Comparison of ENCODE assay signal across 26 cellular contexts in the genomic region with DNA sequence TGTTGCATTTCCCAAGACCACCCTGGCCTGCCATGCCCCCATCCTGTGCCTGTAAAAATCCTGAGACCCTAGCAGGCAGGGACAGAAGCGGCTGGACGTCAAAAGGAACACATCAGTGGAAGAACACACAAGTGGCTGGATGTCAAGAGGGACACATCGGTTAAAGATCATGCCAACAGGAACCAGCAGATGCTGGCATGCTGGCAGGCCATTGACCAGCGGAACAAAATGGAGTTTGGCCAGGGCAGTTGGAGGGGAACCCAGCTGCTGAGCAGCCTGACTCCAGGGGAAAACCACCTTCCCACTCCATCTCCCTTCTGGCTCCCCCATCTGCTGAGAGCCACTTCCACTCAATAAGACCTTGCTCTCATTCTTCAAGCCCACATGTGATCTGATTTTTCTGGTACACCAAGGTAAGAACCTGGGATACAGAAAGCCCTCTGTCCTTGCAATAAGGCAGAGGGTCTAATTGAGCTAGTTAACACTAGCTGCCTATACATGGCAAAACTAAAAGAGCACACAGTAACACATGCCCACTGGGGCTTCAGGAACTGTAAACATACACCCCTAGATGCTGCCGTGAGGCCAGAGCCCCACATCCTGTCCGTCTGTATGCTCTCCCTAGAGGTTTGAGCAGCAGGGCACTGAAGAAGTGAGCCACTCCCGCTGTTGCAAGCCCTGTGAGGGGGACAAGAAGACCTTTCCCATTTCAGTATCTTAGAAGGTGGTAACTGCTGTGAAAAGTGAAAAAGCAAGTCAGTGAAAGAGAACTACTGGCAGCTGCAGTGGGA. TPM values are rescaled to one million over a fixed set of nuclear protein-coding genes. Genes with fewer than 3 reads are reported as not detected.
"Had no signal": no experiment of that assay in that cellular context is flagged by ENCODE, and none has a peak within 500 bp of the region (broad histone marks: within the 10 kb centered on the region; RNA-seq: fewer than 3 reads in every experiment).

No MANE protein-coding gene starts in this region.

- H3K9me3 ChIP-seq: esophagus muscularis mucosa, psoas muscle, right lobe of liver, stomach, thoracic aorta, transverse colon had no signal

- ATAC-seq: effector memory CD8-positive, alpha-beta T cell; left colon; left ventricle myocardium superior; natural killer cell treated with Interleukin-12 subunit alpha and Interleukin-12 subunit beta and Interleukin-15 and Interleukin-18, amount 100 ng/mL, for 72 hours; psoas muscle had no signal

- H3K4me1 ChIP-seq: esophagus muscularis mucosa, psoas muscle, transverse colon had no signal

- H3K4me3 Mint-ChIP-seq: dendritic cell treated with granulocyte-macrophage colony-stimulating factor and Interleukin-4, amounts not matched to agents 40 ng/mL and 50 ng/mL, for 4 days; effector memory CD8-positive, alpha-beta T cell; natural killer cell treated with Interleukin-12 subunit alpha and Interleukin-12 subunit beta and Interleukin-15 and Interleukin-18, amount 100 ng/mL, for 72 hours had no signal

- FAIRE-seq: colon had no signal

- H3K27me3 ChIP-seq: right lobe of liver, stomach, transverse colon had no signal

- H3K27ac Mint-ChIP-seq: dendritic cell treated with granulocyte-macrophage colony-stimulating factor and Interleukin-4, amounts not matched to agents 40 ng/mL and 50 ng/mL, for 4 days; effector memory CD8-positive, alpha-beta T cell; natural killer cell treated with Interleukin-12 subunit alpha and Interleukin-12 subunit beta and Interleukin-15 and Interleukin-18, amount 100 ng/mL, for 72 hours had no signal

- H3K4me3 ChIP-seq: esophagus muscularis mucosa, lung, psoas muscle, right lobe of liver, stomach, thoracic aorta, transverse colon had no signal

- H3K36me3 ChIP-seq: esophagus muscularis mucosa, right lobe of liver, stomach, thoracic aorta, transverse colon had no signal

- H3K27ac ChIP-seq: epithelial cell of prostate, esophagus muscularis mucosa, psoas muscle, right lobe of liver, stomach, thoracic aorta, transverse colon had no signal

- H3K36me3 Mint-ChIP-seq: natural killer cell treated with Interleukin-12 subunit alpha and Interleukin-12 subunit beta and Interleukin-15 and Interleukin-18, amount 100 ng/mL, for 72 hours had no signal

- H3K9me3 Mint-ChIP-seq: dendritic cell treated with granulocyte-macrophage colony-stimulating factor and Interleukin-4, amounts not matched to agents 40 ng/mL and 50 ng/mL, for 4 days; effector memory CD8-positive, alpha-beta T cell; natural killer cell treated with Interleukin-12 subunit alpha and Interleukin-12 subunit beta and Interleukin-15 and Interleukin-18, amount 100 ng/mL, for 72 hours had no signal

- DNase-seq: effector memory CD8-positive, alpha-beta T cell; left colon; left ventricle myocardium superior; mesenchymal stem cell; midbrain; psoas muscle; retina; stimulated activated CD4-positive, alpha-beta T cell treated with anti-CD3 and anti-CD28 coated beads, Interleukin-15, amount 100 ng/mL, for 24 hours; stimulated activated CD4-positive, alpha-beta T cell treated with anti-CD3 and anti-CD28 coated beads, Interleukin-1b, Interleukin-23, amount 100 ng/mL, for 48 hours; stimulated activated CD4-positive, alpha-beta T cell treated with anti-CD3 and anti-CD28 coated beads, Interleukin-4, amount 100 ng/mL, for 24 hours; stimulated activated naive CD4-positive, alpha-beta T cell; stomach; substantia nigra; transverse colon had no signal

RNA-seq across cellular contexts. Expression of a gene that starts 4.2 kb away (rescaled TPM):
- total RNA-seq: esophagus muscularis mucosa; fibroblast of villous mesenchyme; kidney epithelial cell; left colon; left ventricle myocardium superior; lung; natural killer cell treated with Interleukin-12 subunit alpha and Interleukin-12 subunit beta and Interleukin-15 and Interleukin-18, amount 100 ng/mL, for 72 hours; omental fat pad; psoas muscle; right lobe of liver; stomach; thoracic aorta; transverse colon; ureter had no signal
- polyA plus RNA-seq: lung, psoas muscle, stomach had no signal

RNA-seq across cellular contexts. Expression of a gene that starts 31.0 kb away (rescaled TPM):
- total RNA-seq: esophagus muscularis mucosa; fibroblast of villous mesenchyme; kidney epithelial cell; left colon; left ventricle myocardium superior; lung; natural killer cell treated with Interleukin-12 subunit alpha and Interleukin-12 subunit beta and Interleukin-15 and Interleukin-18, amount 100 ng/mL, for 72 hours; omental fat pad; psoas muscle; right lobe of liver; stomach; thoracic aorta; transverse colon; ureter had no signal
- polyA plus RNA-seq: lung, psoas muscle, stomach had no signal
